Comparison of ENCODE assay signal across 36 cellular contexts in genomic region chr13:78674638-78675037, GRCh38. TPM values are rescaled to one million over a fixed set of nuclear protein-coding genes. Genes with fewer than 3 reads are reported as not detected.
A peak's percentile ranks its signal among the peaks of the same experiment; 100 is the strongest.
DNase-seq lines count a peak whose midpoint lies in the region; ATAC-seq, FAIRE-seq and TF ChIP-seq lines count a peak whose summit lies in the region.
"Had no signal": no experiment of that assay in that cellular context is flagged by ENCODE, and none has a peak within 500 bp of the region (broad histone marks: within the 10 kb centered on the region; RNA-seq: fewer than 3 reads in every experiment).

No MANE protein-coding gene starts in this region.

- no peak overlapping the region for H2BK5ac ChIP-seq in H1 (ENCODE audit: low read depth, low read length)

- no peak overlapping the region for H4K91ac ChIP-seq in H1 (replicated peaks; ENCODE audit: insufficient read length, low read length)

- H2AFZ ChIP-seq in GM23338 (peak overlapping the region; percentile 92), Karpas-422 (ENCODE audit: low read length) (no peak overlapping the region), H1 (ENCODE audit: low read length) (peak overlapping the region; percentile 80; the same call in 1 of the 2 replicates)

- H2BK120ac ChIP-seq in H1 (replicated peaks; ENCODE audit: low read depth, low read length), result no peak overlapping the region

- no peaks in the 10 kb centered on the region for H3F3A ChIP-seq in GM23338 (replicated peaks; ENCODE audit: low read depth)

- no peak for TF ChIP-seq EP300 in H1 (IDR thresholded peaks at IDR 0.05; ENCODE audit: borderline replicate concordance in 1 of 2, low read depth in 2 of 2, low read length in 2 of 2)

- WGBS in H1 (ENCODE audit: extremely low coverage in 1 of 2, insufficient coverage in 1 of 2, insufficient read length in 1 of 2, insufficient replicate concordance in 2 of 2, low coverage in 1 of 2, low lambda C conversion rate in 2 of 2, missing lambda C conversion rate in 1 of 2), 2 experiments, result 92% methylated on average over 1 of the region's 1 CpG; no CpG with 5 or more reads in 1 of the 2 experiments

- intact Hi-C loops in left ventricle myocardium superior (cut with micrococcal nuclease), result no loop called here

- peak; percentile 50 for ATAC-seq in GM23338
- ATAC-seq in WTC11, result peak; percentile 61
- ATAC-seq in left ventricle myocardium superior, result no peak
- ATAC-seq: A549; CD8-positive, alpha-beta T cell had no signal

- FAIRE-seq in H1 (lab: Jason Lieb, UNC), result no peak
- FAIRE-seq: A204.1, A549, D721Med had no signal

- H3K27ac Mint-ChIP-seq in GM23338, result peak overlapping the region; percentile 49; the same call in 1 of the 2 replicates
- H3K27ac Mint-ChIP-seq in WTC11, result peak overlapping the region; percentile 73; the same call in 1 of the 2 replicates
- H3K27ac Mint-ChIP-seq: B cell; CD14-positive monocyte; CD4-positive, alpha-beta memory T cell; CD4-positive, alpha-beta T cell; CD4-positive, CD25-positive, alpha-beta regulatory T cell; CD8-positive, alpha-beta memory T cell; CD8-positive, alpha-beta T cell had no signal

- H3K23me2 ChIP-seq in H1 (ENCODE audit: low read depth, low read length), result no peaks in the 10 kb centered on the region

- no peak overlapping the region for H2BK15ac ChIP-seq in H1 (ENCODE audit: low read length)

- H3K79me1 ChIP-seq in H1 (ENCODE audit: low read depth, low read length), result no peaks in the 10 kb centered on the region

- no peak overlapping the region for H2BK20ac ChIP-seq in H1 (ENCODE audit: low read length)

- H3K9me3 ChIP-seq in Karpas-422 (ENCODE audit: low read length) (no peaks in the 10 kb centered on the region), H1 (ENCODE audit: insufficient read depth in 2 of 2, low read depth in 1 of 2, low read length in 1 of 2) (no peaks in the 10 kb centered on the region)
- H3K9me3 ChIP-seq: A549; BE2C; BLaER1; BLaER1 treated with 17β-estradiol and CSF1 and Interleukin-3, amounts not matched to agents 10 nM and 100 nM; Caco-2 had no signal

- H3K4me3 Mint-ChIP-seq in GM23338 (no peak overlapping the region), WTC11 (no peak overlapping the region)
- H3K4me3 Mint-ChIP-seq: B cell; CD14-positive monocyte; CD4-positive, alpha-beta memory T cell; CD4-positive, alpha-beta T cell; CD4-positive, CD25-positive, alpha-beta regulatory T cell; CD8-positive, alpha-beta memory T cell; CD8-positive, alpha-beta T cell had no signal

- CTCF ChIA-PET in WTC11 (lab: Charles Lee) (no interaction called here), H1 (lab: Charles Lee; ENCODE audit: partially characterized antibody) (interaction anchor here (0.9 kb wide), 1 partner anchor 14 kb away, joined by 3 read pairs; no protein-coding TSS in a partner anchor)

- H4K8ac ChIP-seq in H1 (ENCODE audit: extremely low read depth, insufficient read depth, low read length), result no peak overlapping the region

- H3K9ac ChIP-seq in Karpas-422 (ENCODE audit: low read length), result no peak overlapping the region
- H3K9ac ChIP-seq in H1 (replicated peaks in 1 of 4; ENCODE audit: extremely low read depth in 1 of 4, low read depth in 3 of 4, low read length in 3 of 4), result no peak overlapping the region
- H3K9ac ChIP-seq: BLaER1; BLaER1 treated with 17β-estradiol and CSF1 and Interleukin-3, amounts not matched to agents 10 nM and 100 nM had no signal

- H3K27me3 ChIP-seq in GM23338 (ENCODE audit: insufficient read depth) (no peaks in the 10 kb centered on the region), Karpas-422 (ENCODE audit: low read length) (0 out of 2 replicates have a peak, but pooled peaks cover 2% of the 10 kb centered on the region), H1 (replicated peaks in 1 of 4; ENCODE audit: control insufficient read depth in 3 of 4, extremely low read depth in 1 of 4, insufficient read depth in 3 of 4, low read length in 3 of 4) (no peaks in the 10 kb centered on the region)
- H3K27me3 ChIP-seq: BLaER1; BLaER1 treated with 17β-estradiol and CSF1 and Interleukin-3, amounts not matched to agents 10 nM and 100 nM had no signal

- H3K27ac ChIP-seq in GM23338 (ENCODE audit: low read depth) (no peak overlapping the region), Karpas-422 (ENCODE audit: low read length) (no peak overlapping the region), H1 (ENCODE audit: low read depth, low read length) (no peak overlapping the region)
- H3K27ac ChIP-seq: 22Rv1; A549; BLaER1; BLaER1 treated with 17β-estradiol and CSF1 and Interleukin-3, amounts not matched to agents 10 nM and 100 nM; C4-2B had no signal

- no peak overlapping the region for H4K5ac ChIP-seq in H1 (ENCODE audit: insufficient read length, low read depth, low read length)

- H3K4me1 ChIP-seq in GM23338 (ENCODE audit: insufficient read depth), result peaks cover 12% of the 10 kb centered on the region
- H3K4me1 ChIP-seq in Karpas-422 (ENCODE audit: low read length), result no peaks in the 10 kb centered on the region
- peaks cover 0 to 4% (median 0%) of the 10 kb centered on the region in 4 experiments; a peak in 2 of 7 replicates for H3K4me1 ChIP-seq in H1 (replicated peaks in 1 of 4; ENCODE audit: control insufficient read depth in 3 of 4, insufficient read depth in 4 of 4, low read length in 3 of 4)
- H3K4me1 ChIP-seq: A549; BE2C; BLaER1; BLaER1 treated with 17β-estradiol and CSF1 and Interleukin-3, amounts not matched to agents 10 nM and 100 nM; Caco-2 had no signal

- no peak overlapping the region for H2AK5ac ChIP-seq in H1 (ENCODE audit: low read depth, low read length)

- H3K27me3 Mint-ChIP-seq in GM23338 (ENCODE audit: insufficient read depth, low read depth, poor library complexity) (peaks cover 4% of the 10 kb centered on the region), WTC11 (ENCODE audit: low read depth) (no peaks in the 10 kb centered on the region)

- no peak for TF ChIP-seq CTCF in GM23338 (conservative IDR thresholded peaks at IDR 0.05; ENCODE audit: low read depth in 2 of 2)
- no peak for TF ChIP-seq CTCF in WTC11 (IDR thresholded peaks at IDR 0.05)
- no peak for TF ChIP-seq CTCF in H1 (IDR thresholded peaks at IDR 0.05; ENCODE audit: control extremely low read depth in 1 of 3, insufficient read depth in 1 of 3, low read depth in 1 of 3, low read length in 3 of 3)

- no peak overlapping the region for H3K4ac ChIP-seq in H1 (replicated peaks; ENCODE audit: insufficient read length, low read depth, low read length)

- H3K36me3 Mint-ChIP-seq in GM23338 (ENCODE audit: low read depth) (no peaks in the 10 kb centered on the region), WTC11 (no peaks in the 10 kb centered on the region)
- H3K36me3 Mint-ChIP-seq: CD14-positive monocyte; CD4-positive, alpha-beta memory T cell; CD4-positive, CD25-positive, alpha-beta regulatory T cell; CD8-positive, alpha-beta T cell had no signal

- H3K36me3 ChIP-seq in GM23338 (ENCODE audit: insufficient read depth) (no peaks in the 10 kb centered on the region), Karpas-422 (ENCODE audit: insufficient read depth, low read length) (no peaks in the 10 kb centered on the region), H1 (ENCODE audit: control insufficient read depth in 2 of 4, insufficient read depth in 4 of 4, low read length in 3 of 4) (no peaks in the 10 kb centered on the region)
- H3K36me3 ChIP-seq: BE2C; BLaER1; BLaER1 treated with 17β-estradiol and CSF1 and Interleukin-3, amounts not matched to agents 10 nM and 100 nM had no signal

- no peak for TF ChIP-seq RAD21 in H1 (IDR thresholded peaks at IDR 0.05 in 1 of 2, conservative IDR thresholded peaks at IDR 0.05 in 1 of 2; ENCODE audit: low read depth in 2 of 2, low read length in 2 of 2)

- H3K9me2 ChIP-seq in GM23338 (ENCODE audit: insufficient read depth), result no peaks in the 10 kb centered on the region
- no peaks in the 10 kb centered on the region for H3K9me2 ChIP-seq in Karpas-422 (replicated peaks; ENCODE audit: insufficient read depth, low read length)

- TF ChIP-seq POLR2A in H1 (IDR thresholded peaks at IDR 0.05; ENCODE audit: control extremely low read depth in 1 of 2, low read depth in 2 of 2, low read length in 2 of 2), result no peak

- no peak overlapping the region for H3K56ac ChIP-seq in H1 (replicated peaks; ENCODE audit: insufficient read length, low read depth, low read length)

- H3K4me1 Mint-ChIP-seq in GM23338 (peaks cover 14% of the 10 kb centered on the region), WTC11 (peaks cover 16% of the 10 kb centered on the region)
- H3K4me1 Mint-ChIP-seq: B cell; CD14-positive monocyte; CD4-positive, alpha-beta memory T cell; CD4-positive, CD25-positive, alpha-beta regulatory T cell; CD8-positive, alpha-beta memory T cell had no signal

- no peak overlapping the region for H2BK12ac ChIP-seq in H1 (ENCODE audit: low read depth, low read length)

- H4K20me1 ChIP-seq in GM23338 (replicated peaks; ENCODE audit: insufficient read depth) (no peaks in the 10 kb centered on the region), Karpas-422 (ENCODE audit: insufficient read depth, low read depth, low read length) (no peaks in the 10 kb centered on the region), H1 (replicated peaks in 1 of 2; ENCODE audit: control insufficient read depth in 1 of 2, insufficient read depth in 2 of 2, low read length in 2 of 2) (no peaks in the 10 kb centered on the region)
- H4K20me1 ChIP-seq: BLaER1; BLaER1 treated with 17β-estradiol and CSF1 and Interleukin-3, amounts not matched to agents 10 nM and 100 nM had no signal

- no peak for DNase-seq in GM23338 (ENCODE audit: low spot score)
- DNase-seq in Karpas-422, result peak; percentile 25
- DNase-seq in WTC11 (ENCODE audit: low spot score), result no peak
- no peak for DNase-seq in H1 (ENCODE audit: low read depth in 1 of 2, low spot score in 2 of 2)
- DNase-seq in EL, result no peak
- no peak for DNase-seq in left ventricle myocardium superior
- DNase-seq in midbrain (lab: John Stamatoyannopoulos, UW), result no peak
- no peak for DNase-seq in ecto neural progenitor cell (ENCODE audit: low spot score)
- DNase-seq: 8988T; ACHN; AML-193; BE2C; C1 segment of cervical spinal cord; Caco-2; Calu3; CD4-positive, alpha-beta memory T cell; CD4-positive, alpha-beta T cell; CD4-positive, CD25-positive, alpha-beta regulatory T cell; CD8-positive, alpha-beta memory T cell; CD8-positive, alpha-beta T cell; COR-L47; DMS 273 treated with DMSO at 0.1 percent for 48 hours; DMS153; DMS53; DMS79; DMS79 treated with DMSO at 0.1 percent for 48 hours; DND-41 had no signal

- no peak overlapping the region for H3K18ac ChIP-seq in H1 (ENCODE audit: extremely low read depth, low read length)

- H3K9me3 Mint-ChIP-seq in GM23338 (no peaks in the 10 kb centered on the region), WTC11 (no peaks in the 10 kb centered on the region)
- H3K9me3 Mint-ChIP-seq: CD14-positive monocyte; CD4-positive, alpha-beta memory T cell; CD4-positive, alpha-beta T cell; CD8-positive, alpha-beta memory T cell; CD8-positive, alpha-beta T cell had no signal

- no peaks in the 10 kb centered on the region for H3K79me2 ChIP-seq in GM23338 (replicated peaks; ENCODE audit: insufficient read depth)
- no peaks in the 10 kb centered on the region for H3K79me2 ChIP-seq in Karpas-422 (ENCODE audit: low read length)
- H3K79me2 ChIP-seq in H1 (ENCODE audit: control insufficient read depth in 1 of 2, insufficient read depth in 2 of 2, low read length in 2 of 2), result no peaks in the 10 kb centered on the region

- H3K4me2 ChIP-seq in GM23338 (peak overlapping the region; percentile 52; the same call in 1 of the 2 replicates), Karpas-422 (ENCODE audit: low read depth, low read length, poor library complexity, severe bottlenecking) (no peak overlapping the region), H1 (ENCODE audit: insufficient read depth in 1 of 2, low read depth in 2 of 2, low read length in 2 of 2) (no peak overlapping the region)
- H3K4me2 ChIP-seq: A549; BLaER1; BLaER1 treated with 17β-estradiol and CSF1 and Interleukin-3, amounts not matched to agents 10 nM and 100 nM had no signal

- H3K23ac ChIP-seq in H1 (ENCODE audit: insufficient read length), result no peak overlapping the region

- H3K14ac ChIP-seq in H1 (ENCODE audit: insufficient read length), result no peak overlapping the region

- POLR2A ChIA-PET in WTC11 (lab: Charles Lee), result interaction anchor here (0.7 kb wide), 1 partner anchor 10 kb away, joined by 5 read pairs; no protein-coding TSS in a partner anchor
- POLR2A ChIA-PET in H1 (lab: Charles Lee; ENCODE audit: partially characterized antibody), result interaction anchor here (1.6 to 1.7 kb wide), 2 partner anchors 10 to 15 kb away, joined by 3 to 4 read pairs; no protein-coding TSS in a partner anchor

- H3K4me3 ChIP-seq in GM23338 (no peak overlapping the region), Karpas-422 (ENCODE audit: low read length) (no peak overlapping the region), H1 (ENCODE audit: extremely low read depth in 1 of 4, insufficient read depth in 2 of 4, low read depth in 3 of 4, low read length in 4 of 4) (no peak overlapping the region)
- H3K4me3 ChIP-seq: A549; BLaER1; BLaER1 treated with 17β-estradiol and CSF1 and Interleukin-3, amounts not matched to agents 10 nM and 100 nM had no signal

RNA-seq across cellular contexts. Expression of gene OBI1, which starts 15.7 kb away (rescaled TPM):
- 8.7 and 11.1 TPM in 2 replicates for total RNA-seq in GM23338 (2014; rRNA removed; shearing (Covaris generic))
- polyA plus RNA-seq in GM23338 (2016; fragmentation: Nextera tagmentation; extraction: Ambion mirVana) (6.7 and 8.2 TPM in 2 replicates), H1 (2011; rRNA removed) (3.3 and 7.1 TPM in 2 replicates)
- 15.5 and 27.7 TPM in 2 replicates for total RNA-seq in Karpas-422 (2014; rRNA removed; shearing (Covaris generic); ENCODE audit: low replicate concordance)
- total RNA-seq in WTC11 (2021) (13.4 to 16.9 TPM (median 16.7 TPM) in 3 replicates), left ventricle myocardium superior (9.9 TPM)
- 13.5 and 14.3 TPM in 2 replicates for total RNA-seq in H1 (2021; fragmentation: NEBNext Ultra II Directional; extraction: Animal tissue kit (Norgen Biotek cat#: 25700))
- polyA plus RNA-seq in H1 (2011; cell fraction: cytosol; rRNA removed), result 10.2 TPM
- 2.7 TPM for polyA plus RNA-seq in H1 (2011; cell fraction: nucleus; rRNA removed)
- 10.6 to 16.5 TPM (median 10.9 TPM) in 4 replicates for polyA plus RNA-seq in H1 (2012, experiment 1 of 2)
- 1.1 TPM for polyA plus RNA-seq in H1 (2012, experiment 2 of 2)
- 7.7 TPM for polyA plus RNA-seq in H1 (2013, experiment 1 of 2)
- 7.9 TPM for polyA plus RNA-seq in H1 (2013, experiment 2 of 2)
- polyA minus RNA-seq in H1 (2011; rRNA and poly(A)+ RNA removed), result 16.1 and 18.3 TPM in 2 replicates
- polyA minus RNA-seq in H1 (2011; cell fraction: cytosol; rRNA and poly(A)+ RNA removed), result 9.2 TPM
- 22.0 TPM for polyA minus RNA-seq in H1 (2011; cell fraction: nucleus; rRNA and poly(A)+ RNA removed)
